Comparison of ENCODE assay signal across 8 cellular contexts in genomic region chr6:73285674-73286283, GRCh38. TPM values are rescaled to one million over a fixed set of nuclear protein-coding genes. Genes with fewer than 3 reads are reported as not detected.
A peak's percentile ranks its signal among the peaks of the same experiment; 100 is the strongest.
DNase-seq lines count a peak whose midpoint lies in the region; ATAC-seq and TF ChIP-seq lines count a peak whose summit lies in the region.

No MANE protein-coding gene starts in this region.

- H3K36me3 Mint-ChIP-seq in stimulated activated memory B cell treated with anti-CD40 and anti-IgM and Interleukin-4, amounts not matched to agents 10 μg/mL and 1 μg/mL and 100 μg/mL, for 72 hours: no peaks in the 10 kb centered on the region

- peak; percentile 43 for TF ChIP-seq CTCF in GM13977 (IDR thresholded peaks at IDR 0.05; ENCODE audit: extremely low read depth, insufficient read depth, missing control alignments)

- in situ Hi-C loops in ACHN (cut with HindIII; ENCODE audit: low pct_ligation_motif_present, low pct_unique_long_range_greater_than_20kb, low sequenced_read_pairs) (no loop called here), GM13977 (cut with MboI; ENCODE audit: low pct_unique_long_range_greater_than_20kb, low sequenced_read_pairs, unreplicated experiment) (no loop called here)

- intact Hi-C loops in left ventricle myocardium superior (cut with micrococcal nuclease): no loop called here

- ATAC-seq in SK-N-SH treated with all-trans-retinoic acid at 6 μM for 48 hours: peak; percentile 83
- peak; percentile 17 for ATAC-seq in left ventricle myocardium superior
- no peak for ATAC-seq in HG03025 (IDR thresholded peaks at IDR 0.05; ENCODE audit: low FRiP score, unreplicated experiment)
- ATAC-seq in HG03045 (IDR thresholded peaks at IDR 0.05; ENCODE audit: unreplicated experiment): no peak
- ATAC-seq in stimulated activated memory B cell treated with anti-CD40 and anti-IgM and Interleukin-4, amounts not matched to agents 10 μg/mL and 1 μg/mL and 100 μg/mL, for 72 hours: no peak

- no peak overlapping the region for H3K27ac Mint-ChIP-seq in stimulated activated memory B cell treated with anti-CD40 and anti-IgM and Interleukin-4, amounts not matched to agents 10 μg/mL and 1 μg/mL and 100 μg/mL, for 72 hours

- no peaks in the 10 kb centered on the region for H3K27me3 Mint-ChIP-seq in stimulated activated memory B cell treated with anti-CD40 and anti-IgM and Interleukin-4, amounts not matched to agents 10 μg/mL and 1 μg/mL and 100 μg/mL, for 72 hours

- H3K9me3 Mint-ChIP-seq in stimulated activated memory B cell treated with anti-CD40 and anti-IgM and Interleukin-4, amounts not matched to agents 10 μg/mL and 1 μg/mL and 100 μg/mL, for 72 hours: no peaks in the 10 kb centered on the region

- DNase-seq in ACHN (peak; percentile 58), GM13977 (ENCODE audit: low spot score) (no peak), left ventricle myocardium superior (no peak), NCI-H1930 (lab: John Stamatoyannopoulos, UW) (no peak)

- H3K4me1 Mint-ChIP-seq in stimulated activated memory B cell treated with anti-CD40 and anti-IgM and Interleukin-4, amounts not matched to agents 10 μg/mL and 1 μg/mL and 100 μg/mL, for 72 hours: no peaks in the 10 kb centered on the region

- H3K4me3 Mint-ChIP-seq in stimulated activated memory B cell treated with anti-CD40 and anti-IgM and Interleukin-4, amounts not matched to agents 10 μg/mL and 1 μg/mL and 100 μg/mL, for 72 hours: no peak overlapping the region

TF ChIP-seq in SK-N-SH treated with all-trans-retinoic acid at 6 μM for 48 hours, 23 proteins besides CTCF, POLR2A, EP300 and RAD21:
- TF ChIP-seq ZFP30 (CRISPR knock-in tag; IDR thresholded peaks at IDR 0.05): no peak
- TF ChIP-seq CREB5 (CRISPR knock-in tag; IDR thresholded peaks at IDR 0.05; ENCODE audit: low read depth): no peak
- TF ChIP-seq, protein P1, sequence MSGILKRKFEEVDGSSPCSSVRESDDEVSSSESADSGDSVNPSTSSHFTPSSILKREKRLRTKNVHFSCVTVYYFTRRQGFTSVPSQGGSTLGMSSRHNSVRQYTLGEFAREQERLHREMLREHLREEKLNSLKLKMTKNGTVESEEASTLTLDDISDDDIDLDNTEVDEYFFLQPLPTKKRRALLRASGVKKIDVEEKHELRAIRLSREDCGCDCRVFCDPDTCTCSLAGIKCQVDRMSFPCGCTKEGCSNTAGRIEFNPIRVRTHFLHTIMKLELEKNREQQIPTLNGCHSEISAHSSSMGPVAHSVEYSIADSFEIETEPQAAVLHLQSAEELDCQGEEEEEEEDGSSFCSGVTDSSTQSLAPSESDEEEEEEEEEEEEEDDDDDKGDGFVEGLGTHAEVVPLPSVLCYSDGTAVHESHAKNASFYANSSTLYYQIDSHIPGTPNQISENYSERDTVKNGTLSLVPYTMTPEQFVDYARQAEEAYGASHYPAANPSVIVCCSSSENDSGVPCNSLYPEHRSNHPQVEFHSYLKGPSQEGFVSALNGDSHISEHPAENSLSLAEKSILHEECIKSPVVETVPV (CRISPR knock-in tag; IDR thresholded peaks at IDR 0.05): no peak
- TF ChIP-seq BACH2 (CRISPR knock-in tag; IDR thresholded peaks at IDR 0.05; ENCODE audit: borderline replicate concordance): no peak
- TF ChIP-seq ISL1 (CRISPR knock-in tag; IDR thresholded peaks at IDR 0.05): no peak
- TF ChIP-seq ZC3H10 (CRISPR knock-in tag; IDR thresholded peaks at IDR 0.05): no peak
- TF ChIP-seq TSHZ2 (CRISPR knock-in tag; IDR thresholded peaks at IDR 0.05): no peak
- TF ChIP-seq PPARA (CRISPR knock-in tag; IDR thresholded peaks at IDR 0.05; ENCODE audit: borderline replicate concordance): no peak
- TF ChIP-seq OSR1 (CRISPR knock-in tag; IDR thresholded peaks at IDR 0.05): no peak
- no peak for TF ChIP-seq GLIS3 (CRISPR knock-in tag; IDR thresholded peaks at IDR 0.05)
- TF ChIP-seq ESRRG (CRISPR knock-in tag; IDR thresholded peaks at IDR 0.05): no peak
- no peak for TF ChIP-seq RARB (CRISPR knock-in tag; IDR thresholded peaks at IDR 0.05)
- TF ChIP-seq ZNF8 (CRISPR knock-in tag; IDR thresholded peaks at IDR 0.05): no peak
- no peak for TF ChIP-seq ZNF70 (CRISPR knock-in tag; IDR thresholded peaks at IDR 0.05)
- no peak for TF ChIP-seq TOX (CRISPR knock-in tag; IDR thresholded peaks at IDR 0.05; ENCODE audit: borderline replicate concordance)
- no peak for TF ChIP-seq POU6F1 (CRISPR knock-in tag; IDR thresholded peaks at IDR 0.05; ENCODE audit: borderline replicate concordance, low read depth)
- TF ChIP-seq CSDC2 (CRISPR knock-in tag; IDR thresholded peaks at IDR 0.05): no peak

RNA-seq across cellular contexts. Expression of gene KHDC1, which starts 22.8 kb away (rescaled TPM):
- 0.79 TPM for total RNA-seq in left ventricle myocardium superior

Comparison
In these comparisons a context has a peak if more than half of its experiments do, and no peak if none do; other contexts are left out.
1. ATAC-seq: peak in SK-N-SH treated with all-trans-retinoic acid at 6 μM for 48 hours (single experiment) and left ventricle myocardium superior (single experiment); none in HG03025 (single experiment), HG03045 (single experiment) and stimulated activated memory B cell treated with anti-CD40 and anti-IgM and Interleukin-4, amounts not matched to agents 10 μg/mL and 1 μg/mL and 100 μg/mL, for 72 hours (single experiment).